12 cellular contexts compared by ENCODE assay signal in genomic region chr2:767440-767839, GRCh38.
DNase-seq lines count a peak whose midpoint lies in the region; FAIRE-seq and TF ChIP-seq lines count a peak whose summit lies in the region.
"Had no signal": no experiment of that assay in that cellular context is flagged by ENCODE, and none has a peak within 500 bp of the region (broad histone marks: within the 10 kb centered on the region; RNA-seq: fewer than 3 reads in every experiment).

No MANE protein-coding gene starts in this region.

- intact Hi-C loops in activated CD4-positive, alpha-beta T cell treated with anti-CD3 and anti-CD28 coated beads, Interleukin-2, amount 10 ng/mL, durations not matched to agents 24 days and 14 days (cut with micrococcal nuclease) = no loop called here

- POLR2A ChIA-PET in activated CD4-positive, alpha-beta T cell treated with anti-CD3 and anti-CD28 coated beads, Interleukin-2, amount 10 ng/mL, durations not matched to agents 7 days and 5 days (lab: Charles Lee) = no interaction called here

- no peak overlapping the region for H3K27ac ChIP-seq in smooth muscle cell (ENCODE audit: low read depth)

- no peaks in the 10 kb centered on the region for H3K79me2 ChIP-seq in smooth muscle cell (ENCODE audit: low read depth)

- WGBS in smooth muscle cell (ENCODE audit: low lambda C conversion rate) = 45% methylated on average over 9 of the region's 9 CpGs

- no peak overlapping the region for H2AFZ ChIP-seq in smooth muscle cell (ENCODE audit: low read depth)

- no peaks in the 10 kb centered on the region for H3K36me3 Mint-ChIP-seq in activated CD4-positive, alpha-beta T cell treated with anti-CD3 and anti-CD28 coated beads, Interleukin-2, amount 10 ng/mL, durations not matched to agents 24 days and 14 days (ENCODE audit: low read depth)
- H3K36me3 Mint-ChIP-seq in activated CD4-positive, alpha-beta T cell treated with anti-CD3 and anti-CD28 coated beads, Interleukin-2, amount 10 ng/mL, durations not matched to agents 7 days and 5 days (ENCODE audit: low read depth) = no peaks in the 10 kb centered on the region
- no peaks in the 10 kb centered on the region for H3K36me3 Mint-ChIP-seq in activated naive CD8-positive, alpha-beta T cell

- peaks cover 7% of the 10 kb centered on the region for H3K4me1 Mint-ChIP-seq in activated CD4-positive, alpha-beta T cell treated with anti-CD3 and anti-CD28 coated beads, Interleukin-2, amount 10 ng/mL, durations not matched to agents 24 days and 14 days
- peaks cover 13% of the 10 kb centered on the region for H3K4me1 Mint-ChIP-seq in activated CD4-positive, alpha-beta T cell treated with anti-CD3 and anti-CD28 coated beads, Interleukin-2, amount 10 ng/mL, durations not matched to agents 7 days and 5 days
- H3K4me1 Mint-ChIP-seq in activated naive CD8-positive, alpha-beta T cell (ENCODE audit: low read depth) = peaks cover 22% of the 10 kb centered on the region

- FAIRE-seq in RCC 7860 (lab: Jason Lieb, UNC) = no peak

- no peaks in the 10 kb centered on the region for H4K20me1 ChIP-seq in smooth muscle cell (ENCODE audit: low read depth)

- TF ChIP-seq CTCF in NB4 (IDR thresholded peaks at IDR 0.05; ENCODE audit: low read depth, low read length) = no peak
- TF ChIP-seq CTCF in smooth muscle cell (IDR thresholded peaks at IDR 0.05; ENCODE audit: borderline replicate concordance, insufficient read depth, poor library complexity, severe bottlenecking) = no peak

- no peak overlapping the region for H3K4me2 ChIP-seq in smooth muscle cell

- peaks cover 3% of the 10 kb centered on the region for H3K9me3 Mint-ChIP-seq in activated CD4-positive, alpha-beta T cell treated with anti-CD3 and anti-CD28 coated beads, Interleukin-2, amount 10 ng/mL, durations not matched to agents 24 days and 14 days
- peaks cover 2% of the 10 kb centered on the region for H3K9me3 Mint-ChIP-seq in activated CD4-positive, alpha-beta T cell treated with anti-CD3 and anti-CD28 coated beads, Interleukin-2, amount 10 ng/mL, durations not matched to agents 7 days and 5 days
- peaks cover 4% of the 10 kb centered on the region for H3K9me3 Mint-ChIP-seq in activated naive CD8-positive, alpha-beta T cell (ENCODE audit: low read depth)

- CTCF ChIA-PET in activated CD4-positive, alpha-beta T cell treated with anti-CD3 and anti-CD28 coated beads, Interleukin-2, amount 10 ng/mL, durations not matched to agents 7 days and 5 days (lab: Charles Lee) = no interaction called here

- no peaks in the 10 kb centered on the region for H3K27me3 ChIP-seq in smooth muscle cell (ENCODE audit: low read depth)

- no peaks in the 10 kb centered on the region for H3K4me1 ChIP-seq in smooth muscle cell (ENCODE audit: low read depth)

- H3K9ac ChIP-seq in smooth muscle cell (ENCODE audit: low read depth) = no peak overlapping the region

- no peak overlapping the region for H3K27ac Mint-ChIP-seq in activated CD4-positive, alpha-beta T cell treated with anti-CD3 and anti-CD28 coated beads, Interleukin-2, amount 10 ng/mL, durations not matched to agents 24 days and 14 days
- no peak overlapping the region for H3K27ac Mint-ChIP-seq in activated CD4-positive, alpha-beta T cell treated with anti-CD3 and anti-CD28 coated beads, Interleukin-2, amount 10 ng/mL, durations not matched to agents 7 days and 5 days
- H3K27ac Mint-ChIP-seq in activated naive CD8-positive, alpha-beta T cell = peak overlapping the region; percentile 11

- H3F3A ChIP-seq in smooth muscle cell (ENCODE audit: low read depth) = no peaks in the 10 kb centered on the region

- H3K9me3 ChIP-seq in smooth muscle cell (replicated peaks; ENCODE audit: low read depth) = no peaks in the 10 kb centered on the region

- H3K4me3 Mint-ChIP-seq in activated CD4-positive, alpha-beta T cell treated with anti-CD3 and anti-CD28 coated beads, Interleukin-2, amount 10 ng/mL, durations not matched to agents 24 days and 14 days = no peak overlapping the region
- H3K4me3 Mint-ChIP-seq in activated CD4-positive, alpha-beta T cell treated with anti-CD3 and anti-CD28 coated beads, Interleukin-2, amount 10 ng/mL, durations not matched to agents 7 days and 5 days = no peak overlapping the region
- no peak overlapping the region for H3K4me3 Mint-ChIP-seq in activated naive CD8-positive, alpha-beta T cell

- DNase-seq in activated CD4-positive, alpha-beta T cell treated with anti-CD3 and anti-CD28 coated beads, Interleukin-2, amount 10 ng/mL, durations not matched to agents 24 days and 14 days = peak; percentile 54
- DNase-seq in activated CD4-positive, alpha-beta T cell treated with anti-CD3 and anti-CD28 coated beads, Interleukin-2, amount 10 ng/mL, durations not matched to agents 7 days and 5 days = no peak
- DNase-seq in NB4 (ENCODE audit: low read depth) (peak; percentile 98), SHP77 treated with DMSO at 0.1 percent for 48 hours (lab: John Stamatoyannopoulos, UW) (no peak), smooth muscle cell (lab: John Stamatoyannopoulos, UW; ENCODE audit: unreplicated experiment) (no peak), RCC 7860 (ENCODE audit: low spot score) (no peak)
- DNase-seq in stimulated activated CD8-positive, alpha-beta memory T cell treated with anti-CD3 and anti-CD28 coated beads, Interleukin-15, amount 100 ng/mL, for 48 hours (ENCODE audit: low read depth in 2 of 2) = peak; percentile 20 to 21
- DNase-seq: aorta, dermis blood vessel endothelial cell, HCEC 1CT, NCI-H446 had no signal

- TF ChIP-seq POLR2A in NB4 (IDR thresholded peaks at IDR 0.05; ENCODE audit: extremely low read depth, insufficient read length) = no peak

- peaks cover 2% of the 10 kb centered on the region for H3K27me3 Mint-ChIP-seq in activated CD4-positive, alpha-beta T cell treated with anti-CD3 and anti-CD28 coated beads, Interleukin-2, amount 10 ng/mL, durations not matched to agents 24 days and 14 days
- no peaks in the 10 kb centered on the region for H3K27me3 Mint-ChIP-seq in activated CD4-positive, alpha-beta T cell treated with anti-CD3 and anti-CD28 coated beads, Interleukin-2, amount 10 ng/mL, durations not matched to agents 7 days and 5 days
- H3K27me3 Mint-ChIP-seq in activated naive CD8-positive, alpha-beta T cell = no peaks in the 10 kb centered on the region

- no peaks in the 10 kb centered on the region for H3K36me3 ChIP-seq in smooth muscle cell (ENCODE audit: low read depth)

- peak overlapping the region; percentile 6 for H3K4me3 ChIP-seq in NB4 (ENCODE audit: low read depth, low read length)
- no peak overlapping the region for H3K4me3 ChIP-seq in smooth muscle cell

Comparison
In these comparisons a context has a peak if more than half of its experiments do, and no peak if none do; other contexts are left out.
1. DNase-seq: peak in activated CD4-positive, alpha-beta T cell treated with anti-CD3 and anti-CD28 coated beads, Interleukin-2, amount 10 ng/mL, durations not matched to agents 24 days and 14 days (single experiment), NB4 (single experiment) and stimulated activated CD8-positive, alpha-beta memory T cell treated with anti-CD3 and anti-CD28 coated beads, Interleukin-15, amount 100 ng/mL, for 48 hours (2 of 2); none in activated CD4-positive, alpha-beta T cell treated with anti-CD3 and anti-CD28 coated beads, Interleukin-2, amount 10 ng/mL, durations not matched to agents 7 days and 5 days (single experiment), SHP77 treated with DMSO at 0.1 percent for 48 hours (single experiment), smooth muscle cell (single experiment) and RCC 7860 (single experiment).